In the genomic region with DNA sequence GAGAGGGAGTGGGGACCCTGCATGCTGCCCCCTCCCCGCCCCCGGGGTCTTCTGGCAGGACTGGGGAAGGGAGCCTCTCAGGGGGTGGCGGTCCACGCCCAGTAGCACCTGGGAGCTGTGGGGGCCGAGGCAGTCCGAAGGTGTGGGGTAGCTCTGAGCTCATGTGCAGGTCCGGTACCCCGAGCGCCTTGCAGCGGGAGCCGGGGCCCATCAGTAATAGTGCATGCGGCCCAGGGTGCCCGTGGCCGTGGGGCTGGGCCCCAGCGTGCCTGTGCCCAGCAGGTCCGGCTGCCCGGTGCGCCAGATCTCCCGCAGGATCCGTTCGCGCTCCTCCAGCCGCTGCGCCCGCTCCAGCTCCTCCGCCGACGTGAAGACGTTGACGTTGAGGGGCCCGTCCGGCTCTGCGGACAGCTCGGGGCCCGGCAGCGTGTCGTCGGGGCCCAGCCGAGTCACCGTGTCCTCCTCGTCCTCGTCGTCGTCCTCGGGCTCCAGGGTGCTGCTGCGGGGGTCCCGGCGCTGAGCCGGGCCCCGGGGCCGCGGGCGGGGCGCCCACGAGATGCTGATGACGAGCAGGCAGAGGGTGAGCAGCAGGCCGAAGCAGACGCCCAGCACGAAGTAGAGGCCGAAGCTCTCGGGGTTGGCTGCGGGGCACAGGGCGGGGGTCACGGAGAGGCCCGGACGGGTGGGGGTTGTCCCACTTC, we compare ENCODE assay signal across 9 cellular contexts. TPM values are rescaled to one million over a fixed set of nuclear protein-coding genes. Genes with fewer than 3 reads are reported as not detected.
DNase-seq lines count a peak whose midpoint lies in the region; ATAC-seq and TF ChIP-seq lines count a peak whose summit lies in the region.
"Had no signal": no experiment of that assay in that cellular context is flagged by ENCODE, and none has a peak within 500 bp of the region (broad histone marks: within the 10 kb centered on the region; RNA-seq: fewer than 3 reads in every experiment).

No MANE protein-coding gene starts in this region.

- no peaks in the 10 kb centered on the region for H3K9me3 Mint-ChIP-seq in activated T-helper 1 cell treated with anti-CD3 and anti-CD28 coated beads, Interleukin-12 subunit alpha, Interleukin-12 subunit beta, Interleukin-2, Interleukin-4 antibody, amounts not matched to agents 30 ng/mL and 10 ng/mL and 1 ng/mL, durations not matched to agents 14 hours and 24 hours and 36 hours

- H3K36me3 ChIP-seq in iPS DF 6.9 (ENCODE audit: control insufficient read depth, insufficient read depth, low read length) (no peaks in the 10 kb centered on the region; the same call in 1 of the 2 replicates), skeletal muscle satellite cell (ENCODE audit: insufficient read depth, low read length) (peaks cover 22% of the 10 kb centered on the region)

- H3K4me3 ChIP-seq in iPS DF 6.9 (ENCODE audit: low read length) (peak overlapping the region; percentile 70; the same call in 1 of the 2 replicates), skeletal muscle satellite cell (ENCODE audit: low read length) (peak overlapping the region; percentile 90)

- WGBS in iPS DF 6.9 (ENCODE audit: insufficient coverage, insufficient read length): no CpG with 5 or more reads among the region's 66 CpGs

- H3K27me3 ChIP-seq in iPS DF 6.9 (ENCODE audit: control insufficient read depth, insufficient read depth, low read length) (no peaks in the 10 kb centered on the region), skeletal muscle satellite cell (ENCODE audit: control insufficient read depth, insufficient read depth, low read length) (no peaks in the 10 kb centered on the region), foreskin keratinocyte (no peaks in the 10 kb centered on the region)

- H3K27ac ChIP-seq in iPS DF 6.9 (ENCODE audit: low read length) (no peak overlapping the region), foreskin keratinocyte (no peak overlapping the region)

- peak overlapping the region; percentile 88 for H3K9ac ChIP-seq in skeletal muscle satellite cell (ENCODE audit: low read depth, low read length)

- no peak for ATAC-seq in foreskin keratinocyte
- ATAC-seq in HG02973 (IDR thresholded peaks at IDR 0.05; ENCODE audit: unreplicated experiment): no peak

- intact Hi-C loops in activated T-helper 1 cell treated with anti-CD3 and anti-CD28 coated beads, Interleukin-12 subunit alpha, Interleukin-12 subunit beta, Interleukin-2, Interleukin-4 antibody, amounts not matched to agents 30 ng/mL and 10 ng/mL and 1 ng/mL, durations not matched to agents 14 hours and 24 hours and 36 hours (cut with micrococcal nuclease): loop anchor here (5.0 kb wide), 1 partner anchor 65 kb away; a partner anchor contains a TSS

- no peak overlapping the region for H3K27ac Mint-ChIP-seq in activated T-helper 1 cell treated with anti-CD3 and anti-CD28 coated beads, Interleukin-12 subunit alpha, Interleukin-12 subunit beta, Interleukin-2, Interleukin-4 antibody, amounts not matched to agents 30 ng/mL and 10 ng/mL and 1 ng/mL, durations not matched to agents 14 hours and 24 hours and 36 hours

- H3K4me1 ChIP-seq in iPS DF 6.9 (ENCODE audit: control insufficient read depth, insufficient read depth, low read length) (peaks cover 8% of the 10 kb centered on the region), skeletal muscle satellite cell (ENCODE audit: control insufficient read depth, insufficient read depth, low read length) (peaks cover 26% of the 10 kb centered on the region), foreskin keratinocyte (peaks cover 11% of the 10 kb centered on the region)

- H3K4me2 ChIP-seq in skeletal muscle satellite cell (ENCODE audit: low read length): peak overlapping the region; percentile 94

- TF ChIP-seq CTCF in foreskin keratinocyte (conservative IDR thresholded peaks at IDR 0.05): no peak

- H3K9me3 ChIP-seq in iPS DF 6.9 (ENCODE audit: control insufficient read depth, insufficient read depth, low read length) (no peaks in the 10 kb centered on the region), skeletal muscle satellite cell (replicated peaks; ENCODE audit: low read length) (no peaks in the 10 kb centered on the region)

- H3K36me3 Mint-ChIP-seq in activated T-helper 1 cell treated with anti-CD3 and anti-CD28 coated beads, Interleukin-12 subunit alpha, Interleukin-12 subunit beta, Interleukin-2, Interleukin-4 antibody, amounts not matched to agents 30 ng/mL and 10 ng/mL and 1 ng/mL, durations not matched to agents 14 hours and 24 hours and 36 hours (ENCODE audit: low read depth): peaks cover 2% of the 10 kb centered on the region

- peaks cover 6% of the 10 kb centered on the region for H3K27me3 Mint-ChIP-seq in activated T-helper 1 cell treated with anti-CD3 and anti-CD28 coated beads, Interleukin-12 subunit alpha, Interleukin-12 subunit beta, Interleukin-2, Interleukin-4 antibody, amounts not matched to agents 30 ng/mL and 10 ng/mL and 1 ng/mL, durations not matched to agents 14 hours and 24 hours and 36 hours (ENCODE audit: insufficient read depth)

- H3K4me3 Mint-ChIP-seq in activated T-helper 1 cell treated with anti-CD3 and anti-CD28 coated beads, Interleukin-12 subunit alpha, Interleukin-12 subunit beta, Interleukin-2, Interleukin-4 antibody, amounts not matched to agents 30 ng/mL and 10 ng/mL and 1 ng/mL, durations not matched to agents 14 hours and 24 hours and 36 hours: peak overlapping the region; percentile 78

- DNase-seq in GM03348 (ENCODE audit: low spot score): peak; percentile 34
- no peak for DNase-seq in activated T-helper 1 cell treated with anti-CD3 and anti-CD28 coated beads, Interleukin-12 subunit alpha, Interleukin-12 subunit beta, Interleukin-2, Interleukin-4 antibody, amounts not matched to agents 30 ng/mL and 10 ng/mL and 1 ng/mL, durations not matched to agents 14 hours and 24 hours and 36 hours (ENCODE audit: low spot score)
- no peak for DNase-seq in iPS DF 6.9 (ENCODE audit: low read depth, low spot score)
- no peak for DNase-seq in activated CD4-positive, CD25-positive, alpha-beta regulatory T cell (lab: John Stamatoyannopoulos, UW)
- no peak for DNase-seq in kidney tubule cell (ENCODE audit: low spot score)
- DNase-seq in foreskin keratinocyte: no peak
- DNase-seq: NCI-H1092 had no signal

- peaks cover 29% of the 10 kb centered on the region for H3K4me1 Mint-ChIP-seq in activated T-helper 1 cell treated with anti-CD3 and anti-CD28 coated beads, Interleukin-12 subunit alpha, Interleukin-12 subunit beta, Interleukin-2, Interleukin-4 antibody, amounts not matched to agents 30 ng/mL and 10 ng/mL and 1 ng/mL, durations not matched to agents 14 hours and 24 hours and 36 hours (ENCODE audit: low read depth)

RNA-seq across cellular contexts. Expression of a gene that starts 1.2 kb away (rescaled TPM):
- 10.6 and 10.9 TPM in 2 replicates for total RNA-seq in activated T-helper 1 cell treated with anti-CD3 and anti-CD28 coated beads, Interleukin-12 subunit alpha, Interleukin-12 subunit beta, Interleukin-2, Interleukin-4 antibody, amounts not matched to agents 30 ng/mL and 10 ng/mL and 1 ng/mL, durations not matched to agents 14 hours and 24 hours and 36 hours
- 114 and 163 TPM in 2 replicates for total RNA-seq in skeletal muscle satellite cell (2012; rRNA removed)
- total RNA-seq in foreskin keratinocyte: 19.5 and 28.7 TPM in 2 replicates
- polyA plus RNA-seq in foreskin keratinocyte: 24.8 and 38.2 TPM in 2 replicates

RNA-seq across cellular contexts. Expression of a gene that starts 16.1 kb away (rescaled TPM):
- 7.5 and 8.3 TPM in 2 replicates for total RNA-seq in activated T-helper 1 cell treated with anti-CD3 and anti-CD28 coated beads, Interleukin-12 subunit alpha, Interleukin-12 subunit beta, Interleukin-2, Interleukin-4 antibody, amounts not matched to agents 30 ng/mL and 10 ng/mL and 1 ng/mL, durations not matched to agents 14 hours and 24 hours and 36 hours
- 3.5 and 13.8 TPM in 2 replicates for total RNA-seq in skeletal muscle satellite cell (2012; rRNA removed)
- 5.5 and 6.9 TPM in 2 replicates for total RNA-seq in foreskin keratinocyte
- polyA plus RNA-seq in foreskin keratinocyte: 2.3 and 3.5 TPM in 2 replicates
